8 cellular contexts compared by ENCODE assay signal in genomic region chr11:6619021-6619745, GRCh38. TPM values are rescaled to one million over a fixed set of nuclear protein-coding genes. Genes with fewer than 3 reads are reported as not detected.
A peak's percentile ranks its signal among the peaks of the same experiment; 100 is the strongest.
DNase-seq lines count a peak whose midpoint lies in the region; ATAC-seq and TF ChIP-seq lines count a peak whose summit lies in the region.

TSS of gene TPP1 (minus strand) at chr11:6619422. CDS start at chr11:6619400, 22 bp downstream.

- H3K36me3 Mint-ChIP-seq in activated CD4-positive, alpha-beta T cell treated with anti-CD3 and anti-CD28 coated beads, Interleukin-2, amount 10 ng/mL, durations not matched to agents 7 days and 5 days (ENCODE audit: low read depth) = peaks cover 16% of the 10 kb centered on the region

- no peak within 1 kb of the TSS for H3K4me3 Mint-ChIP-seq in activated CD4-positive, alpha-beta T cell treated with anti-CD3 and anti-CD28 coated beads, Interleukin-2, amount 10 ng/mL, durations not matched to agents 7 days and 5 days

- DNase-seq in NCI-H69 (lab: John Stamatoyannopoulos, UW) = peak; percentile 97
- DNase-seq in activated CD4-positive, alpha-beta T cell treated with anti-CD3 and anti-CD28 coated beads, Interleukin-2, amount 10 ng/mL, durations not matched to agents 7 days and 5 days = peak; percentile 94
- peak; percentile 87 for DNase-seq in dedifferentiated amniotic fluid mesenchymal stem cell (ENCODE audit: extremely low spot score)
- peak; percentile 92 for DNase-seq in left lobe of liver (ENCODE audit: low spot score)
- DNase-seq in stimulated activated CD4-positive, alpha-beta T cell treated with anti-CD3 and anti-CD28 coated beads, Interleukin-2, amount 100 ng/mL, for 4 hours (ENCODE audit: low read depth) = peak; percentile 85

- CTCF ChIA-PET in activated CD4-positive, alpha-beta T cell treated with anti-CD3 and anti-CD28 coated beads, Interleukin-2, amount 10 ng/mL, durations not matched to agents 7 days and 5 days (lab: Charles Lee) = interaction anchor here (0.8 to 2.4 kb wide), 15 partner anchors 11 to 91 kb away, joined by 3 to 12 read pairs (median 4); partner anchors contain the start of gene MRPL17

- H3K27ac Mint-ChIP-seq in activated CD4-positive, alpha-beta T cell treated with anti-CD3 and anti-CD28 coated beads, Interleukin-2, amount 10 ng/mL, durations not matched to agents 7 days and 5 days = no peak within 1 kb of the TSS

- peaks cover 7% of the 10 kb centered on the region for H3K4me1 Mint-ChIP-seq in activated CD4-positive, alpha-beta T cell treated with anti-CD3 and anti-CD28 coated beads, Interleukin-2, amount 10 ng/mL, durations not matched to agents 7 days and 5 days

- ATAC-seq in GM19372 (IDR thresholded peaks at IDR 0.05; ENCODE audit: low read depth, unreplicated experiment) (peak; percentile 99), HG03521 (IDR thresholded peaks at IDR 0.05; ENCODE audit: unreplicated experiment) (peak; percentile 99), left lobe of liver (peak; percentile 97)

- H3K27ac ChIP-seq in C4-2B = peak within 1 kb of the TSS; percentile 63

- TF ChIP-seq CTCF in C4-2B (conservative IDR thresholded peaks at IDR 0.05) = no peak

- POLR2A ChIA-PET in activated CD4-positive, alpha-beta T cell treated with anti-CD3 and anti-CD28 coated beads, Interleukin-2, amount 10 ng/mL, durations not matched to agents 7 days and 5 days (lab: Charles Lee) = interaction anchor here (0.6 to 0.9 kb wide), 2 partner anchors 138 to 144 kb away, joined by 3 read pairs; partner anchors contain the start of genes ARFIP2 and TIMM10B

- H3K27me3 Mint-ChIP-seq in activated CD4-positive, alpha-beta T cell treated with anti-CD3 and anti-CD28 coated beads, Interleukin-2, amount 10 ng/mL, durations not matched to agents 7 days and 5 days = no peaks in the 10 kb centered on the region

- no peaks in the 10 kb centered on the region for H3K9me3 Mint-ChIP-seq in activated CD4-positive, alpha-beta T cell treated with anti-CD3 and anti-CD28 coated beads, Interleukin-2, amount 10 ng/mL, durations not matched to agents 7 days and 5 days

RNA-seq across cellular contexts. Expression of gene TPP1, which starts in this region (rescaled TPM):
- total RNA-seq in activated CD4-positive, alpha-beta T cell treated with anti-CD3 and anti-CD28 coated beads, Interleukin-2, amount 10 ng/mL, durations not matched to agents 7 days and 5 days = 100 to 1,000 TPM in 1 of 2 experiments, 10 to 100 TPM in 1; 90.1 to 105 TPM
- total RNA-seq in left lobe of liver = 62.4 TPM

Comparison
In these comparisons a context has a peak if more than half of its experiments do, and no peak if none do; other contexts are left out.
1. Peak in every context shown above with its lines: DNase-seq, ATAC-seq and H3K27ac ChIP-seq.